ENCODE assay signal across 32 cellular contexts in the genomic region with DNA sequence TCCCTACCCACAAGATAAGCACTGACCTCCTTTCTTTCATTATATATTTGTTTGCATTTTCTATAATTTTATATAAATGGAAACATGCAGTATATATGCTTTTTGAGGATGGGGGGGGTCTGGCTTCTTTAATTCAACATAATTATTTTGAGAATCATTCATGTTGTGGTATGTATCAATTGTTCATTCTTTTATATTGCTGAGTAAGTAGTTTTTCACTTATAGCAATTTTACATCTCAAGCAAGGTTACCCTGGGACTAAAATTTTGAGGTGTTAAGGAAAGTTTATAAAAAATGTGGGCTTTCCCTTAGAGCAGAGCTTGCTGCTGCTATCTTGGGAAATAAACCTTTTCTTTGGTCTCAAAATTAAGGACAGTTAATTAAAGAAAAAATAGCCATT.
"Had no signal": no experiment of that assay in that cellular context is flagged by ENCODE, and none has a peak within 500 bp of the region (broad histone marks: within the 10 kb centered on the region; RNA-seq: fewer than 3 reads in every experiment).

No MANE protein-coding gene starts in this region.

- H3K4me1 ChIP-seq: adrenal gland, ascending aorta had no signal

- H3K9me3 ChIP-seq: adrenal gland, ascending aorta had no signal

- FAIRE-seq: bronchial epithelial cell, TTC549 had no signal

- H3K27me3 ChIP-seq: adrenal gland, ascending aorta, cardiac muscle cell had no signal

- H3K4me3 ChIP-seq: adrenal gland, ascending aorta, cardiac muscle cell had no signal

- ATAC-seq: activated CD8-positive, alpha-beta T cell treated with anti-CD3 and anti-CD28 coated beads for 36 hours; activated naive CD4-positive, alpha-beta T cell treated with anti-CD3 and anti-CD28 coated beads, Interleukin-2, amount 50 U/mL, for 72 hours; activated T-cell treated with anti-CD3 and anti-CD28 coated beads, Interleukin-2, amount 50 U/mL, for 4 hours; activated T-cell treated with anti-CD3 and anti-CD28 coated beads, Interleukin-2, amount 50 U/mL, for 72 hours; activated T-helper 17 cell treated with anti-CD3 and anti-CD28 coated beads, Interleukin-2, amount 50 U/mL, for 72 hours had no signal

- H3K27ac ChIP-seq: adrenal gland, ascending aorta, cardiac muscle cell, VCaP had no signal

- DNase-seq: activated B cell treated with CpG ODN at 0.5 μM for 24 hours; activated CD4-positive, alpha-beta memory T cell treated with anti-CD3 and anti-CD28 coated beads for 36 hours; activated CD4-positive, alpha-beta T cell treated with anti-CD3 and anti-CD28 coated beads for 4 hours; activated CD4-positive, alpha-beta T cell treated with anti-CD3 and anti-CD28 coated beads, Interleukin-2, amount 10 ng/mL, durations not matched to agents 24 days and 14 days; activated CD4-positive, alpha-beta T cell treated with anti-CD3 and anti-CD28 coated beads, Interleukin-2, amount 50 U/mL, for 1 hour; activated CD4-positive, alpha-beta T cell treated with anti-CD3 and anti-CD28 coated beads, Interleukin-2, amount 50 U/mL, for 4 hours; activated CD4-positive, CD25-positive, alpha-beta regulatory T cell treated with anti-CD3 and anti-CD28 coated beads, Interleukin-2, amount 50 U/mL, for 72 hours; activated CD8-positive, alpha-beta memory T cell treated with anti-CD3 and anti-CD28 coated beads, Interleukin-2, amount 50 U/mL, for 4 hours; activated CD8-positive, alpha-beta T cell treated with anti-CD3 and anti-CD28 coated beads for 36 hours; activated effector memory CD4-positive, alpha-beta T cell treated with anti-CD3 and anti-CD28 coated beads, Interleukin-2, amount 50 U/mL, for 16 hours; activated gamma-delta T cell treated with Interleukin-2 at 50 U/mL for 16 hours; activated naive CD4-positive, alpha-beta T cell; activated naive CD4-positive, alpha-beta T cell treated with anti-CD3 and anti-CD28 coated beads for 36 hours; activated naive CD4-positive, alpha-beta T cell treated with anti-CD3 and anti-CD28 coated beads, Interleukin-2, amount 50 U/mL, for 16 hours; activated naive CD8-positive, alpha-beta T cell treated with anti-CD3 and anti-CD28 coated beads for 36 hours; activated T-cell treated with anti-CD3 and anti-CD28 coated beads for 4 hours; activated T-cell treated with anti-CD3 and anti-CD28 coated beads, Interleukin-2, amount 50 U/mL, for 1 hour; activated T-cell treated with anti-CD3 and anti-CD28 coated beads, Interleukin-2, amount 50 U/mL, for 4 hours; activated T-cell treated with anti-CD3 and anti-CD28 coated beads, Interleukin-2, amount 50 U/mL, for 72 hours; adrenal gland; amniotic stem cell; caudate nucleus; cerebellar nuclear complex; T-helper 2 cell; T-helper 9 cell had no signal

- H3K36me3 ChIP-seq: adrenal gland, ascending aorta, cardiac muscle cell had no signal
